In genomic region chr2:111480633-111481032, GRCh38 we compare ENCODE assay signal across 8 cellular contexts.
DNase-seq lines count a peak whose midpoint lies in the region; ATAC-seq and TF ChIP-seq lines count a peak whose summit lies in the region.
"Not testable (repeated sequence)": the region's sequence is repeated elsewhere in the genome, so short reads cannot be mapped to it uniquely, and the experiment has no call there.

No MANE protein-coding gene starts in this region.

- H2BK20ac ChIP-seq in IMR-90 (ENCODE audit: low read depth, low read length) = 0 out of 2 replicates have a peak overlapping the region, but pooled peaks have one; percentile 45

- peak overlapping the region; percentile 43; the same call in 1 of the 2 replicates for H3K4me2 ChIP-seq in IMR-90 (ENCODE audit: low read depth, low read length)

- dilution Hi-C loops in IMR-90 (cut with HindIII; ENCODE audit: low sequenced_read_pairs, unreplicated experiment) = not testable (repeated sequence)

- not testable (repeated sequence) for H2AK9ac ChIP-seq in IMR-90 (replicated peaks; ENCODE audit: low read depth, low read length, poor library complexity)

- H2AFZ ChIP-seq in IMR-90 (replicated peaks; ENCODE audit: low read length, poor library complexity) = not testable (repeated sequence)

- H3K4me3 Mint-ChIP-seq in activated T-helper 1 cell treated with anti-CD3 and anti-CD28 coated beads, Interleukin-12 subunit alpha, Interleukin-12 subunit beta, Interleukin-2, Interleukin-4 antibody, amounts not matched to agents 30 ng/mL and 10 ng/mL and 1 ng/mL, durations not matched to agents 14 hours and 24 hours and 36 hours = peak overlapping the region; percentile 69
- H3K4me3 Mint-ChIP-seq in MCF 10A (ENCODE audit: unreplicated experiment); stimulated activated naive CD8-positive, alpha-beta T cell treated with anti-CD3 and anti-CD28 coated beads, Interleukin-15, Interleukin-2, amounts not matched to agents 100 ng/mL and 50 ng/mL, for 24 hours: not testable (repeated sequence)
- H3K4me3 Mint-ChIP-seq in naive B cell = peak overlapping the region in 2 of 8 donors; percentile 3 to 7

- intact Hi-C loops in IMR-90 (cut with micrococcal nuclease); MCF 10A (cut with micrococcal nuclease); heart right ventricle (cut with DNase I): not testable (repeated sequence)
- intact Hi-C loops in activated T-helper 1 cell treated with anti-CD3 and anti-CD28 coated beads, Interleukin-12 subunit alpha, Interleukin-12 subunit beta, Interleukin-2, Interleukin-4 antibody, amounts not matched to agents 30 ng/mL and 10 ng/mL and 1 ng/mL, durations not matched to agents 14 hours and 24 hours and 36 hours (cut with micrococcal nuclease) = loop anchor here (2.0 kb wide), 1 partner anchor 224 kb away; no protein-coding TSS in a partner anchor

- H2BK5ac ChIP-seq in IMR-90 (ENCODE audit: low read depth, low read length, poor library complexity, severe bottlenecking) = peak overlapping the region; percentile 88

- not testable (repeated sequence) for H3K23ac ChIP-seq in IMR-90 (ENCODE audit: low read depth, low read length)

- peaks cover 20% of the 10 kb centered on the region for H3K4me1 ChIP-seq in IMR-90 (ENCODE audit: control insufficient read depth, insufficient read depth, low read length)
- peaks cover 0 to 19% (median 0%) of the 10 kb centered on the region in 9 donors for H3K4me1 ChIP-seq in heart right ventricle

- WGBS in IMR-90 (ENCODE audit: extremely low coverage in 2 of 2, insufficient read length in 1 of 2), 2 experiments = no CpG with 5 or more reads among the region's 8 CpGs
- 65 to 72% methylated on average over 8 of the region's 8 CpGs for WGBS in heart right ventricle, 2 donors

- H2AK5ac ChIP-seq in IMR-90 (ENCODE audit: low read depth, low read length) = peak overlapping the region; percentile 94

- in situ Hi-C loops in IMR-90 (cut with MboI; ENCODE audit: low sequenced_read_pairs) = loop anchor here (25.0 kb wide), 1 partner anchor 182 kb away; no protein-coding TSS in a partner anchor

- TF ChIP-seq CTCF in IMR-90 (conservative IDR thresholded peaks at IDR 0.05; ENCODE audit: low read depth, low read length); MCF 10A (IDR thresholded peaks at IDR 0.05; ENCODE audit: unreplicated experiment): not testable (repeated sequence)
- TF ChIP-seq CTCF in heart right ventricle (IDR thresholded peaks at IDR 0.05) = peak in 1 of 9 donors; percentile 20

- DNase-seq in CD1c-positive myeloid dendritic cell (ENCODE audit: extremely low spot score) = peak; percentile 35
- DNase-seq in IMR-90; activated T-helper 1 cell treated with anti-CD3 and anti-CD28 coated beads, Interleukin-12 subunit alpha, Interleukin-12 subunit beta, Interleukin-2, Interleukin-4 antibody, amounts not matched to agents 30 ng/mL and 10 ng/mL and 1 ng/mL, durations not matched to agents 14 hours and 24 hours and 36 hours (ENCODE audit: low spot score); MCF 10A (ENCODE audit: unreplicated experiment); heart right ventricle; naive B cell: not testable (repeated sequence)

- ATAC-seq in IMR-90 (ENCODE audit: low read depth) = peak; percentile 19
- ATAC-seq in SK-N-SH treated with all-trans-retinoic acid at 6 μM for 48 hours = peak; percentile 10; the same call in 1 of the 3 replicates
- ATAC-seq in heart right ventricle = peak in 7 of 8 donors; percentile 24 to 60 (median 37)
- ATAC-seq in naive B cell (ENCODE audit: low read depth in 2 of 2) = peak; percentile 70 to 72

- POLR2A ChIA-PET in IMR-90 (lab: Charles Lee; ENCODE audit: unreplicated experiment); MCF 10A (lab: Yijun Ruan, JAX): not testable (repeated sequence)

- peak overlapping the region; percentile 75 for H4K91ac ChIP-seq in IMR-90 (ENCODE audit: insufficient read depth, low read depth, low read length)

- H4K5ac ChIP-seq in IMR-90 (ENCODE audit: low read depth, low read length) = peak overlapping the region; percentile 64; the same call in 1 of the 2 replicates

- H3K27me3 ChIP-seq in IMR-90 (ENCODE audit: control insufficient read depth, insufficient read depth, low read length); heart right ventricle: not testable (repeated sequence)

- H4K8ac ChIP-seq in IMR-90 (ENCODE audit: low read depth in 2 of 2, low read length in 2 of 2) = peak overlapping the region; percentile 26 to 82; a peak in 3 of 4 replicates

- not testable (repeated sequence) for H3K79me1 ChIP-seq in IMR-90 (ENCODE audit: low read depth in 1 of 2, low read length in 2 of 2)

- peak overlapping the region; percentile 3; the same call in 1 of the 2 replicates for H2BK120ac ChIP-seq in IMR-90 (ENCODE audit: low read depth, low read length)

- H3K56ac ChIP-seq in IMR-90 (ENCODE audit: extremely low read depth, insufficient read depth, low read length) = peak overlapping the region; percentile 17; the same call in 1 of the 2 replicates

- CTCF ChIA-PET in IMR-90 (lab: Yijun Ruan, JAX); MCF 10A (lab: Yijun Ruan, JAX): not testable (repeated sequence)

- peaks cover 12% of the 10 kb centered on the region for H3K36me3 ChIP-seq in IMR-90 (ENCODE audit: control insufficient read depth, insufficient read depth, low read length)
- not testable (repeated sequence) for H3K36me3 ChIP-seq in heart right ventricle

- H2BK15ac ChIP-seq in IMR-90 (ENCODE audit: low read depth, low read length) = peak overlapping the region; percentile 68; the same call in 1 of the 3 replicates

- not testable (repeated sequence) for H3K36me3 Mint-ChIP-seq in activated T-helper 1 cell treated with anti-CD3 and anti-CD28 coated beads, Interleukin-12 subunit alpha, Interleukin-12 subunit beta, Interleukin-2, Interleukin-4 antibody, amounts not matched to agents 30 ng/mL and 10 ng/mL and 1 ng/mL, durations not matched to agents 14 hours and 24 hours and 36 hours (ENCODE audit: low read depth); naive B cell; stimulated activated naive CD8-positive, alpha-beta T cell treated with anti-CD3 and anti-CD28 coated beads, Interleukin-15, Interleukin-2, amounts not matched to agents 100 ng/mL and 50 ng/mL, for 24 hours (ENCODE audit: low read depth)
- H3K36me3 Mint-ChIP-seq in MCF 10A (ENCODE audit: insufficient read depth, unreplicated experiment) = peaks cover 17% of the 10 kb centered on the region

- not testable (repeated sequence) for H3K27me3 Mint-ChIP-seq in activated T-helper 1 cell treated with anti-CD3 and anti-CD28 coated beads, Interleukin-12 subunit alpha, Interleukin-12 subunit beta, Interleukin-2, Interleukin-4 antibody, amounts not matched to agents 30 ng/mL and 10 ng/mL and 1 ng/mL, durations not matched to agents 14 hours and 24 hours and 36 hours (ENCODE audit: insufficient read depth); MCF 10A (ENCODE audit: insufficient read depth, unreplicated experiment); naive B cell; stimulated activated naive CD8-positive, alpha-beta T cell treated with anti-CD3 and anti-CD28 coated beads, Interleukin-15, Interleukin-2, amounts not matched to agents 100 ng/mL and 50 ng/mL, for 24 hours

- peak overlapping the region; percentile 89 for H3K27ac Mint-ChIP-seq in activated T-helper 1 cell treated with anti-CD3 and anti-CD28 coated beads, Interleukin-12 subunit alpha, Interleukin-12 subunit beta, Interleukin-2, Interleukin-4 antibody, amounts not matched to agents 30 ng/mL and 10 ng/mL and 1 ng/mL, durations not matched to agents 14 hours and 24 hours and 36 hours
- H3K27ac Mint-ChIP-seq in MCF 10A (ENCODE audit: low read depth, unreplicated experiment) (peak overlapping the region; percentile 12), naive B cell (peak overlapping the region in 2 of 6 donors; percentile 33 to 50)
- peak overlapping the region; percentile 87 for H3K27ac Mint-ChIP-seq in stimulated activated naive CD8-positive, alpha-beta T cell treated with anti-CD3 and anti-CD28 coated beads, Interleukin-15, Interleukin-2, amounts not matched to agents 100 ng/mL and 50 ng/mL, for 24 hours

- H3K27ac ChIP-seq in IMR-90 (ENCODE audit: insufficient read depth, low read length) (peak overlapping the region; percentile 85), heart right ventricle (peak overlapping the region in 5 of 10 donors; percentile 23 to 59 (median 36))

- H3K9me3 ChIP-seq in IMR-90 (ENCODE audit: control insufficient read depth, insufficient read depth, low read length); heart right ventricle: not testable (repeated sequence)

- peaks cover 26% of the 10 kb centered on the region for H3K4me1 Mint-ChIP-seq in activated T-helper 1 cell treated with anti-CD3 and anti-CD28 coated beads, Interleukin-12 subunit alpha, Interleukin-12 subunit beta, Interleukin-2, Interleukin-4 antibody, amounts not matched to agents 30 ng/mL and 10 ng/mL and 1 ng/mL, durations not matched to agents 14 hours and 24 hours and 36 hours (ENCODE audit: low read depth)
- not testable (repeated sequence) for H3K4me1 Mint-ChIP-seq in MCF 10A (ENCODE audit: insufficient read depth, unreplicated experiment); naive B cell
- peaks cover 35% of the 10 kb centered on the region for H3K4me1 Mint-ChIP-seq in stimulated activated naive CD8-positive, alpha-beta T cell treated with anti-CD3 and anti-CD28 coated beads, Interleukin-15, Interleukin-2, amounts not matched to agents 100 ng/mL and 50 ng/mL, for 24 hours (ENCODE audit: low read depth)

- TF ChIP-seq RAD21 in IMR-90 (IDR thresholded peaks at IDR 0.05; ENCODE audit: low read length) = not testable (repeated sequence)

- H3K4me3 ChIP-seq in IMR-90 (ENCODE audit: insufficient read depth, low read depth, low read length); heart right ventricle: not testable (repeated sequence)

- H3K9me3 Mint-ChIP-seq in activated T-helper 1 cell treated with anti-CD3 and anti-CD28 coated beads, Interleukin-12 subunit alpha, Interleukin-12 subunit beta, Interleukin-2, Interleukin-4 antibody, amounts not matched to agents 30 ng/mL and 10 ng/mL and 1 ng/mL, durations not matched to agents 14 hours and 24 hours and 36 hours; MCF 10A (ENCODE audit: unreplicated experiment); naive B cell; stimulated activated naive CD8-positive, alpha-beta T cell treated with anti-CD3 and anti-CD28 coated beads, Interleukin-15, Interleukin-2, amounts not matched to agents 100 ng/mL and 50 ng/mL, for 24 hours: not testable (repeated sequence)

- TF ChIP-seq POLR2A in IMR-90 (IDR thresholded peaks at IDR 0.05; ENCODE audit: low read depth, low read length) = not testable (repeated sequence)

- H3K4ac ChIP-seq in IMR-90 (ENCODE audit: low read depth, low read length) = peak overlapping the region; percentile 37

- not testable (repeated sequence) for BruUV-seq in IMR-90 (replicated peaks; lab: Mats Ljungman, UMichigan); MCF 10A (replicated peaks; lab: Mats Ljungman, UMichigan)

- H3K9me1 ChIP-seq in IMR-90 (ENCODE audit: insufficient read depth, low read length) = not testable (repeated sequence)

- H4K20me1 ChIP-seq in IMR-90 (ENCODE audit: insufficient read depth, low read length) = peaks cover 57% of the 10 kb centered on the region

- H3K14ac ChIP-seq in IMR-90 (replicated peaks; ENCODE audit: low read depth, low read length) = peak overlapping the region; percentile 95

- not testable (repeated sequence) for H3K9ac ChIP-seq in IMR-90 (ENCODE audit: low read depth, low read length)

- peak overlapping the region; percentile 80; the same call in 1 of the 2 replicates for H3K18ac ChIP-seq in IMR-90 (ENCODE audit: low read depth, low read length)

Comparison
In these comparisons a context has a peak if more than half of its experiments do, and no peak if none do; other contexts are left out.
1. ATAC-seq: peak in every context shown above with its lines; median percentile 71 in naive B cell; 37 in heart right ventricle; 19 in IMR-90; 10 in SK-N-SH treated with all-trans-retinoic acid at 6 μM for 48 hours.